15 cellular contexts compared by ENCODE assay signal in the genomic region with DNA sequence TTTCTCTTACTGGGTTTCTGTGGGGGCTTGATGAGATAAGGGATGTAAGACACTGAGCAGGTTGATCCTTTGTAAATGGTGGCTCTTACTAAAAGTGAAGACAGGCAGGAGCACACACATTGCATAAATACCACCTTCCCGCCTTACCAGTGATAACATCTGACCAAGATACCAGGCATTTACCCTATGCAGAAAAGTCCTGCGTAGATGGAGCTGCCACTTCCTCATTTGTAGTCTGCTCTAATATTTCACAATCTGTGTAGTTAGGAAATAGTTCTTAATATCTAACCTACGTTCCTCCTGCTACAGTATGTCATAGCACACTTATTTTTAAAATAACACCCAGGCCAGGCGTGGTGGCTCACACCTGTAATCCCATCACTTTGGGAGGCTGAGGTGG. TPM values are rescaled to one million over a fixed set of nuclear protein-coding genes. Genes with fewer than 3 reads are reported as not detected.
DNase-seq lines count a peak whose midpoint lies in the region; ATAC-seq and TF ChIP-seq lines count a peak whose summit lies in the region.
"Had no signal": no experiment of that assay in that cellular context is flagged by ENCODE, and none has a peak within 500 bp of the region (broad histone marks: within the 10 kb centered on the region; RNA-seq: fewer than 3 reads in every experiment).

No MANE protein-coding gene starts in this region.

- peak overlapping the region; percentile 88 to 96 (median 92) for H3K27ac Mint-ChIP-seq in naive B cell
- H3K27ac Mint-ChIP-seq: activated CD4-positive, alpha-beta T cell treated with anti-CD3 and anti-CD28 coated beads for 36 hours; type B pancreatic cell had no signal

- H3K27ac ChIP-seq in coronary artery, result peak overlapping the region in 1 of 2 donors; percentile 56
- H3K27ac ChIP-seq: SK-N-MC had no signal

- no peaks in the 10 kb centered on the region for H3K27me3 Mint-ChIP-seq in naive B cell
- H3K27me3 Mint-ChIP-seq: activated CD4-positive, alpha-beta T cell treated with anti-CD3 and anti-CD28 coated beads for 36 hours; type B pancreatic cell had no signal

- no peaks in the 10 kb centered on the region for H3K36me3 ChIP-seq in MG63
- H3K36me3 ChIP-seq: breast epithelium had no signal

- no peaks in the 10 kb centered on the region for H3K27me3 ChIP-seq in MG63
- H3K27me3 ChIP-seq: breast epithelium had no signal

- H3K4me1 Mint-ChIP-seq in naive B cell, result peaks cover 37 to 75% (median 56%) of the 10 kb centered on the region in 3 donors
- H3K4me1 Mint-ChIP-seq: activated CD4-positive, alpha-beta T cell treated with anti-CD3 and anti-CD28 coated beads for 36 hours had no signal

- no peaks in the 10 kb centered on the region for H3K9me3 ChIP-seq in MG63
- H3K9me3 ChIP-seq: breast epithelium had no signal

- no peaks in the 10 kb centered on the region for H3K9me3 Mint-ChIP-seq in naive B cell
- H3K9me3 Mint-ChIP-seq: type B pancreatic cell had no signal

- peak; percentile 97 to 98 for ATAC-seq in naive B cell (ENCODE audit: low read depth in 2 of 2)
- no peak for ATAC-seq in SK-N-SH treated with all-trans-retinoic acid at 6 μM for 48 hours
- ATAC-seq in GM21737 (IDR thresholded peaks at IDR 0.05; ENCODE audit: unreplicated experiment), result no peak
- ATAC-seq: activated CD4-positive, alpha-beta T cell treated with anti-CD3 and anti-CD28 coated beads for 36 hours had no signal

- H3K4me3 Mint-ChIP-seq in naive B cell, result peak overlapping the region in 6 of 8 donors; percentile 10 to 77 (median 30)
- H3K4me3 Mint-ChIP-seq: activated CD4-positive, alpha-beta T cell treated with anti-CD3 and anti-CD28 coated beads for 36 hours; type B pancreatic cell had no signal

- H3K4me3 ChIP-seq in coronary artery (no peak overlapping the region), MG63 (no peak overlapping the region)
- H3K4me3 ChIP-seq: breast epithelium, SK-N-MC had no signal

- no peak for TF ChIP-seq CTCF in coronary artery (IDR thresholded peaks at IDR 0.05)

- peaks cover 0 to 4% of the 10 kb centered on the region in 2 donors for H3K36me3 Mint-ChIP-seq in naive B cell
- H3K36me3 Mint-ChIP-seq: type B pancreatic cell had no signal

- DNase-seq in CD1c-positive myeloid dendritic cell (ENCODE audit: extremely low spot score) (peak; percentile 91), NOMO-1 treated with DMSO at 0.1 percent for 48 hours (lab: John Stamatoyannopoulos, UW; ENCODE audit: unreplicated experiment) (peak; percentile 98), coronary artery (ENCODE audit: low spot score) (peak; percentile 24), naive B cell (peak; percentile 58), anterior cingulate cortex (lab: John Stamatoyannopoulos, UW) (no peak), MG63 (no peak)
- DNase-seq: ACHN; activated CD4-positive, alpha-beta T cell treated with anti-CD3 and anti-CD28 coated beads for 36 hours; NCI-H1092 treated with DMSO at 0.1 percent for 48 hours; NCI-H524 treated with DMSO at 0.1 percent for 48 hours had no signal

TF ChIP-seq in SK-N-SH treated with all-trans-retinoic acid at 6 μM for 48 hours, 23 proteins besides CTCF, POLR2A, EP300 and RAD21:
- TF ChIP-seq CSDC2 (CRISPR knock-in tag; IDR thresholded peaks at IDR 0.05) (no peak), ZNF70 (CRISPR knock-in tag; IDR thresholded peaks at IDR 0.05) (no peak), BACH2 (CRISPR knock-in tag; IDR thresholded peaks at IDR 0.05; ENCODE audit: borderline replicate concordance) (no peak), ESRRG (CRISPR knock-in tag; IDR thresholded peaks at IDR 0.05) (no peak), OSR1 (CRISPR knock-in tag; IDR thresholded peaks at IDR 0.05) (no peak), ARNTL (CRISPR knock-in tag; IDR thresholded peaks at IDR 0.05; ENCODE audit: borderline replicate concordance, low read depth) (no peak), SNAI2 (CRISPR knock-in tag; IDR thresholded peaks at IDR 0.05) (no peak), ZNF565 (CRISPR knock-in tag; conservative IDR thresholded peaks at IDR 0.05; ENCODE audit: low read depth) (no peak), ISL1 (CRISPR knock-in tag; IDR thresholded peaks at IDR 0.05) (no peak), TCF4 (CRISPR knock-in tag; IDR thresholded peaks at IDR 0.05; ENCODE audit: borderline replicate concordance) (no peak), RARB (CRISPR knock-in tag; IDR thresholded peaks at IDR 0.05) (no peak)
- TF ChIP-seq, protein P1, sequence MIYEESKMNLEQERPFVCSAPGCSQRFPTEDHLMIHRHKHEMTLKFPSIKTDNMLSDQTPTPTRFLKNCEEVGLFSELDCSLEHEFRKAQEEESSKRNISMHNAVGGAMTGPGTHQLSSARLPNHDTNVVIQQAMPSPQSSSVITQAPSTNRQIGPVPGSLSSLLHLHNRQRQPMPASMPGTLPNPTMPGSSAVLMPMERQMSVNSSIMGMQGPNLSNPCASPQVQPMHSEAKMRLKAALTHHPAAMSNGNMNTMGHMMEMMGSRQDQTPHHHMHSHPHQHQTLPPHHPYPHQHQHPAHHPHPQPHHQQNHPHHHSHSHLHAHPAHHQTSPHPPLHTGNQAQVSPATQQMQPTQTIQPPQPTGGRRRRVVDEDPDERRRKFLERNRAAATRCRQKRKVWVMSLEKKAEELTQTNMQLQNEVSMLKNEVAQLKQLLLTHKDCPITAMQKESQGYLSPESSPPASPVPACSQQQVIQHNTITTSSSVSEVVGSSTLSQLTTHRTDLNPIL (CRISPR knock-in tag; IDR thresholded peaks at IDR 0.05; ENCODE audit: low read depth), result no peak

RNA-seq across cellular contexts. Expression of a gene that starts 23.9 kb away (rescaled TPM):
- polyA plus RNA-seq in naive B cell (ENCODE audit: low read depth in 6 of 6), result 100 to 1,000 TPM; 239 to 378 (median 304) TPM
- total RNA-seq in MG63 (2014; rRNA removed; shearing (Covaris generic); ENCODE audit: low replicate concordance), result 20.0 and 22.8 TPM in 2 replicates

Comparison
In these comparisons a context has a peak if more than half of its experiments do, and no peak if none do; other contexts are left out.
1. DNase-seq: peak in CD1c-positive myeloid dendritic cell (single experiment), NOMO-1 treated with DMSO at 0.1 percent for 48 hours (single experiment), coronary artery (single experiment) and naive B cell (single experiment); none in anterior cingulate cortex (0 of 58) and MG63 (single experiment).
2. ATAC-seq: peak in naive B cell (2 of 2); none in SK-N-SH treated with all-trans-retinoic acid at 6 μM for 48 hours (single experiment) and GM21737 (single experiment).